In genomic region chr2:30252723-30253688, GRCh38 we compare ENCODE assay signal across 8 cellular contexts. TPM values are rescaled to one million over a fixed set of nuclear protein-coding genes. Genes with fewer than 3 reads are reported as not detected.
A peak's percentile ranks its signal among the peaks of the same experiment; 100 is the strongest.
DNase-seq lines count a peak whose midpoint lies in the region; ATAC-seq and TF ChIP-seq lines count a peak whose summit lies in the region.

No MANE protein-coding gene starts in this region.

- CTCF ChIA-PET in RWPE1 (lab: Yijun Ruan, JAX) (interaction anchor here (0.6 to 1.3 kb wide), 2 partner anchors 12 to 14 kb away, joined by 3 to 4 read pairs; no protein-coding TSS in a partner anchor), OCI-LY7 (lab: Charles Lee; ENCODE audit: unreplicated experiment) (no interaction called here)

- no peak for ATAC-seq in HG03432 (IDR thresholded peaks at IDR 0.05; ENCODE audit: unreplicated experiment)

- DNase-seq in CMK (ENCODE audit: low read depth) (peak; percentile 66), RWPE1 (ENCODE audit: low spot score) (peak; percentile 55), adrenal gland (peak; percentile 81 to 95 (median 93)), iris pigment epithelial cell (ENCODE audit: low read depth) (peak; percentile 95), midbrain (lab: John Stamatoyannopoulos, UW) (no peak), OCI-LY7 (ENCODE audit: low spot score) (no peak)
- peak; percentile 81 for DNase-seq in stimulated activated CD4-positive, alpha-beta T cell treated with anti-CD3 and anti-CD28 coated beads, Interleukin-15, amount 100 ng/mL, for 24 hours

- no peak overlapping the region for H2AFZ ChIP-seq in OCI-LY7 (ENCODE audit: low read length)

- H3K27ac ChIP-seq in RWPE1 (peak overlapping the region; percentile 87), adrenal gland (peak overlapping the region; percentile 35 to 89 (median 83)), OCI-LY7 (ENCODE audit: low read depth, low read length, poor library complexity, severe bottlenecking) (no peak overlapping the region)

- TF ChIP-seq CTCF in RWPE1 (conservative IDR thresholded peaks at IDR 0.05; ENCODE audit: low read depth): no peak
- no peak for TF ChIP-seq CTCF in adrenal gland (IDR thresholded peaks at IDR 0.05)
- TF ChIP-seq CTCF in OCI-LY7 (conservative IDR thresholded peaks at IDR 0.05; ENCODE audit: low read length): no peak

- peak in 1 of 2 donors; percentile 54 for TF ChIP-seq POLR2A in adrenal gland (IDR thresholded peaks at IDR 0.05)

- WGBS in adrenal gland, 4 donors: 28 to 35% (median 30%) methylated on average over 7 of the region's 7 CpGs

- H3K27me3 ChIP-seq in adrenal gland: no peaks in the 10 kb centered on the region

- no TSS peak for BruUV-seq in OCI-LY7 (replicated peaks; lab: Mats Ljungman, UMichigan)

- H3K9me3 ChIP-seq in adrenal gland (replicated peaks in 1 of 3): no peaks in the 10 kb centered on the region
- no peaks in the 10 kb centered on the region for H3K9me3 ChIP-seq in OCI-LY7 (ENCODE audit: low read length)

- intact Hi-C loops in adrenal gland (cut with DNase I) (no loop called here), OCI-LY7 (cut with micrococcal nuclease; ENCODE audit: unreplicated experiment) (no loop called here)

- H3K9me2 ChIP-seq in OCI-LY7 (ENCODE audit: insufficient read depth, low read length): no peaks in the 10 kb centered on the region

- POLR2A ChIA-PET in RWPE1 (lab: Yijun Ruan, JAX; ENCODE audit: low non-redundant PET) (no interaction called here), OCI-LY7 (lab: Charles Lee) (interaction anchor here (1.0 to 2.1 kb wide), 2 partner anchors 9 to 14 kb away, joined by 3 to 8 read pairs; no protein-coding TSS in a partner anchor)

- no peak overlapping the region for H3K4me2 ChIP-seq in OCI-LY7 (ENCODE audit: low read length)

- no peaks in the 10 kb centered on the region for H4K20me1 ChIP-seq in OCI-LY7 (ENCODE audit: insufficient read depth, low read length)

- peaks cover 0 to 5% of the 10 kb centered on the region in 2 donors for H3K36me3 ChIP-seq in adrenal gland (replicated peaks in 1 of 2)
- no peaks in the 10 kb centered on the region for H3K36me3 ChIP-seq in OCI-LY7 (ENCODE audit: insufficient read depth, low read length)

- H3K4me3 ChIP-seq in adrenal gland (no peak overlapping the region), OCI-LY7 (ENCODE audit: low read depth, low read length, poor library complexity, severe bottlenecking) (no peak overlapping the region)

- H3K4me1 ChIP-seq in adrenal gland (replicated peaks in 1 of 2): peaks cover 19 to 38% of the 10 kb centered on the region in 2 donors
- H3K4me1 ChIP-seq in OCI-LY7 (ENCODE audit: insufficient read depth, low read length, poor library complexity, severe bottlenecking): no peaks in the 10 kb centered on the region

- H3K79me2 ChIP-seq in OCI-LY7 (ENCODE audit: insufficient read depth, low read depth, low read length): no peaks in the 10 kb centered on the region

RNA-seq across cellular contexts. Expression of gene LBH, which starts 21.7 kb away (rescaled TPM):
- total RNA-seq in adrenal gland (10 to 100 TPM; 11.2 to 76.4 (median 16.1) TPM), OCI-LY7 (2022) (3.0 and 3.8 TPM in 2 replicates)
- polyA plus RNA-seq in adrenal gland: 10 to 100 TPM in 1 of 3 donors, 1 to 10 TPM in 2; 7.6 to 11.3 (median 8.2) TPM
- 0.75 and 3.7 TPM in 2 replicates for total RNA-seq in OCI-LY7 (2014; rRNA removed; shearing (Covaris generic))

Comparison
In these comparisons a context has a peak if more than half of its experiments do, and no peak if none do; other contexts are left out.
1. DNase-seq: peak in CMK (single experiment), RWPE1 (single experiment), adrenal gland (7 of 7), iris pigment epithelial cell (single experiment) and stimulated activated CD4-positive, alpha-beta T cell treated with anti-CD3 and anti-CD28 coated beads, Interleukin-15, amount 100 ng/mL, for 24 hours (single experiment); none in midbrain (single experiment) and OCI-LY7 (single experiment).